ENCODE assay signal across 8 cellular contexts in the genomic region with DNA sequence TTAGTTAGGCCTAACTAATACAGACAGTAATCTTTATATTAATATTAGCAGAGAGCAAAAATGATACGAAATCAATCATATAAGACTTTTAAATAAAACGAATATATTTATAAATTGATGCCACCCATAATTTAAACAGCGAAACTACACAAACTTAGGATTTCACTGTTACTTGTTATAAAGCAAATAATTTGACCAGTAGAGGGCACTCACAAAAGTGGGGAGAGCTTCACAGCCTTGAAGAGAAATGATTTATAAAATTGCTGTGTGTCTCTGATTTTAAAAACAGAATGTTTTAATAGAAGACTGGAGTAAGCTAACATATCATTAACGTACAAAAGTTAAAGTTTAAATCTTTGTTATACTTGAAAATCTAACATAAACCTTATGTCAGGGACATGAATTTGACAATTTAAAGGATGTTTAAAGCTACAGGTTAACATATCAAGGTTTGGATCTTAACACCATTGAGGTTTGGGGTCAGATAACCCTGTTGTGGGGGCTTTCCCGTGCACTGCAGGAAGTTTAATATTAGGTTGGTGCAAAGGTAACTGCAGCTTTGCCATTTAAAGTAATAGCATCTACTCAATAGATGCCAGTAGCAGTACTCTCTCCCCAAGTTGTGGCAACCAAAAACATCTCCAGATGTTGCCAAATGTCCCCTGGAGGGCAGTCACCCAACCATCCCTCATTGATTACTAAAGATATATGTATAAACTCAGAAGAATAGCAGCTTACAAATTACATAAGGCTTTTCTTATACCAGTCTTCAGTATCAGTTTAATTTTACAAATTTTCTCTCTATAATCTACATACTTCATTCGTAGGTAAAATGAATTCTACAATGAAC. TPM values are rescaled to one million over a fixed set of nuclear protein-coding genes. Genes with fewer than 3 reads are reported as not detected.
A peak's percentile ranks its signal among the peaks of the same experiment; 100 is the strongest.
DNase-seq lines count a peak whose midpoint lies in the region; ATAC-seq lines count a peak whose summit lies in the region.

No MANE protein-coding gene starts in this region.

- ATAC-seq in HG02798 (IDR thresholded peaks at IDR 0.05; ENCODE audit: poor library complexity, unreplicated experiment): peak; percentile 53
- no peak for ATAC-seq in GM21619 (IDR thresholded peaks at IDR 0.05; ENCODE audit: unreplicated experiment)
- no peak for ATAC-seq in GM21367 (IDR thresholded peaks at IDR 0.05; ENCODE audit: unreplicated experiment)

- H3K27ac ChIP-seq in muscle layer of duodenum (ENCODE audit: low read length): peak overlapping the region; percentile 10

- peaks cover 6 to 7% of the 10 kb centered on the region in 2 donors for H3K4me1 ChIP-seq in muscle layer of duodenum (ENCODE audit: control insufficient read depth in 1 of 2, insufficient read depth in 2 of 2, low read length in 2 of 2)

- peaks cover 19% of the 10 kb centered on the region for H3K36me3 Mint-ChIP-seq in activated naive CD4-positive, alpha-beta T cell treated with anti-CD3 and anti-CD28 coated beads, Interleukin-2, amount 50 U/mL, for 24 hours

- H3K4me3 ChIP-seq in muscle layer of duodenum (ENCODE audit: low read depth in 1 of 2, low read length in 2 of 2): no peak overlapping the region

- no peaks in the 10 kb centered on the region for H3K9me3 Mint-ChIP-seq in activated naive CD4-positive, alpha-beta T cell treated with anti-CD3 and anti-CD28 coated beads, Interleukin-2, amount 50 U/mL, for 24 hours

- no peak overlapping the region for H3K4me3 Mint-ChIP-seq in activated naive CD4-positive, alpha-beta T cell treated with anti-CD3 and anti-CD28 coated beads, Interleukin-2, amount 50 U/mL, for 24 hours

- H3K27me3 ChIP-seq in muscle layer of duodenum (ENCODE audit: low read depth, low read length): no peaks in the 10 kb centered on the region

- H3K36me3 ChIP-seq in muscle layer of duodenum (ENCODE audit: control insufficient read depth in 1 of 2, insufficient read depth in 2 of 2, low read length in 2 of 2): peaks cover 0 to 11% of the 10 kb centered on the region in 2 donors

- no peaks in the 10 kb centered on the region for H3K9me3 ChIP-seq in muscle layer of duodenum (ENCODE audit: control insufficient read depth in 1 of 2, low read length in 2 of 2)

- no peaks in the 10 kb centered on the region for H3K27me3 Mint-ChIP-seq in activated naive CD4-positive, alpha-beta T cell treated with anti-CD3 and anti-CD28 coated beads, Interleukin-2, amount 50 U/mL, for 24 hours

- peaks cover 70% of the 10 kb centered on the region for H3K4me1 Mint-ChIP-seq in activated naive CD4-positive, alpha-beta T cell treated with anti-CD3 and anti-CD28 coated beads, Interleukin-2, amount 50 U/mL, for 24 hours

- H3K27ac Mint-ChIP-seq in activated naive CD4-positive, alpha-beta T cell treated with anti-CD3 and anti-CD28 coated beads, Interleukin-2, amount 50 U/mL, for 24 hours: peak overlapping the region; percentile 41

- no peak for DNase-seq in activated naive CD4-positive, alpha-beta T cell (lab: John Stamatoyannopoulos, UW)
- DNase-seq in OCI-M1 (lab: John Stamatoyannopoulos, UW) (peak; percentile 77), dermis blood vessel endothelial cell (peak; percentile 67)

RNA-seq across cellular contexts. Expression of a gene that starts 9.3 kb away (rescaled TPM):
- total RNA-seq in dermis blood vessel endothelial cell: 25.7 and 41.8 TPM in 2 replicates

RNA-seq across cellular contexts. Expression of a gene that starts 46.4 kb away (rescaled TPM):
- total RNA-seq in dermis blood vessel endothelial cell: 18.7 and 19.4 TPM in 2 replicates

RNA-seq across cellular contexts. Expression of a gene that starts 46.4 kb away (rescaled TPM):
- 0.28 TPM in 1 of 2 replicates, not detected in the other for total RNA-seq in dermis blood vessel endothelial cell

Comparison
In these comparisons a context has a peak if more than half of its experiments do, and no peak if none do; other contexts are left out.
1. DNase-seq: peak in OCI-M1 (single experiment) and dermis blood vessel endothelial cell (single experiment); none in activated naive CD4-positive, alpha-beta T cell (0 of 4).